Comparison of ENCODE assay signal across 12 cellular contexts in genomic region chr15:66713843-66714508, GRCh38. TPM values are rescaled to one million over a fixed set of nuclear protein-coding genes. Genes with fewer than 3 reads are reported as not detected.
DNase-seq lines count a peak whose midpoint lies in the region; ATAC-seq lines count a peak whose summit lies in the region.
"Had no signal": no experiment of that assay in that cellular context is flagged by ENCODE, and none has a peak within 500 bp of the region (broad histone marks: within the 10 kb centered on the region; RNA-seq: fewer than 3 reads in every experiment).

No MANE protein-coding gene starts in this region.

- 90 to 91% methylated on average over 7 to 8 of the region's 8 CpGs for WGBS in mesodermal cell (ENCODE audit: insufficient coverage in 2 of 2), 2 experiments

- H3K4me1 ChIP-seq in BLaER1: peaks cover 40% of the 10 kb centered on the region
- H3K4me1 ChIP-seq in mesodermal cell (ENCODE audit: control insufficient read depth, insufficient read depth, low read length, poor library complexity, severe bottlenecking): peaks cover 53% of the 10 kb centered on the region

- H3K36me3 ChIP-seq in BLaER1: no peaks in the 10 kb centered on the region
- H3K36me3 ChIP-seq in mesodermal cell (ENCODE audit: control insufficient read depth, insufficient read depth, low read length): peaks cover 100% of the 10 kb centered on the region
- H3K36me3 ChIP-seq: Peyer's patch had no signal

- H3K9me3 ChIP-seq in BLaER1 (no peaks in the 10 kb centered on the region), mesodermal cell (ENCODE audit: control insufficient read depth, low read length) (no peaks in the 10 kb centered on the region)
- H3K9me3 ChIP-seq: Peyer's patch, spleen had no signal

- H3K27me3 ChIP-seq in BLaER1: no peaks in the 10 kb centered on the region
- H3K27me3 ChIP-seq: Peyer's patch had no signal

- intact Hi-C loops in posterior cingulate gyrus (cut with DNase I): no loop called here

- H3K4me3 ChIP-seq in BLaER1 (no peak overlapping the region), mesodermal cell (ENCODE audit: extremely low read depth, insufficient read depth, low read length, poor library complexity, severe bottlenecking) (no peak overlapping the region)
- H3K4me3 ChIP-seq: Peyer's patch, spleen had no signal

- DNase-seq in GM19240 (ENCODE audit: insufficient read length, low spot score): peak; percentile 39
- peak; percentile 74 for DNase-seq in MV-4-11 (lab: John Stamatoyannopoulos, UW)
- no peak for DNase-seq in GF-D8 (lab: John Stamatoyannopoulos, UW)
- DNase-seq in NCI-H748 (lab: John Stamatoyannopoulos, UW; ENCODE audit: unreplicated experiment): no peak
- no peak for DNase-seq in posterior cingulate gyrus
- DNase-seq: activated T-cell treated with anti-CD3 and anti-CD28 coated beads, Interleukin-2, amount 50 U/mL, for 1 hour; NCI-H187; spleen had no signal

- H4K20me1 ChIP-seq in BLaER1: no peaks in the 10 kb centered on the region

- H3K27ac ChIP-seq in BLaER1: no peak overlapping the region
- H3K27ac ChIP-seq in mesodermal cell (ENCODE audit: low read depth, low read length, severe bottlenecking): peak overlapping the region; percentile 66
- H3K27ac ChIP-seq: spleen had no signal

- no peak overlapping the region for H3K9ac ChIP-seq in BLaER1

- H3K4me2 ChIP-seq in BLaER1: peak overlapping the region; percentile 51

- no peak for ATAC-seq in esophagus mucosa

RNA-seq across cellular contexts. Expression of gene SMAD6, which starts 11.9 kb away (rescaled TPM):
- polyA plus RNA-seq in mesodermal cell (2013, experiment 1 of 2): 111 TPM
- polyA plus RNA-seq in mesodermal cell (2013, experiment 2 of 2): 96.8 TPM
- total RNA-seq in esophagus mucosa: 1.2 TPM

Comparison
In these comparisons a context has a peak if more than half of its experiments do, and no peak if none do; other contexts are left out.
1. DNase-seq: peak in GM19240 (single experiment) and MV-4-11 (single experiment); none in GF-D8 (single experiment), NCI-H748 (single experiment) and posterior cingulate gyrus (0 of 10).